Comparison of ENCODE assay signal across 20 cellular contexts in genomic region chr14:50768220-50768619, GRCh38.
DNase-seq lines count a peak whose midpoint lies in the region; ATAC-seq and TF ChIP-seq lines count a peak whose summit lies in the region.
"Had no signal": no experiment of that assay in that cellular context is flagged by ENCODE, and none has a peak within 500 bp of the region (broad histone marks: within the 10 kb centered on the region; RNA-seq: fewer than 3 reads in every experiment).

No MANE protein-coding gene starts in this region.

- H3K27me3 Mint-ChIP-seq in activated naive CD8-positive, alpha-beta T cell = no peaks in the 10 kb centered on the region
- no peaks in the 10 kb centered on the region for H3K27me3 Mint-ChIP-seq in activated naive CD8-positive, alpha-beta T cell treated with anti-CD3 and anti-CD28 coated beads for 36 hours
- H3K27me3 Mint-ChIP-seq in brain (no peaks in the 10 kb centered on the region), naive B cell (no peaks in the 10 kb centered on the region)

- H3K27ac Mint-ChIP-seq in activated naive CD8-positive, alpha-beta T cell = peak overlapping the region; percentile 19
- no peak overlapping the region for H3K27ac Mint-ChIP-seq in activated naive CD8-positive, alpha-beta T cell treated with anti-CD3 and anti-CD28 coated beads for 36 hours
- H3K27ac Mint-ChIP-seq in brain = peak overlapping the region in 4 of 5 experiments; percentile 4 to 96 (median 36)
- peak overlapping the region in 5 of 6 donors; percentile 0 to 64 (median 21) for H3K27ac Mint-ChIP-seq in naive B cell
- H3K27ac Mint-ChIP-seq: WTC11 had no signal

- DNase-seq in activated naive CD8-positive, alpha-beta T cell treated with anti-CD3 and anti-CD28 coated beads for 36 hours = no peak
- no peak for DNase-seq in naive B cell
- no peak for DNase-seq in stimulated activated naive CD4-positive, alpha-beta T cell treated with Interleukin-2 at 50 U/mL for 16 hours (lab: John Stamatoyannopoulos, UW)
- no peak for DNase-seq in foreskin melanocyte
- no peak for DNase-seq in NCI-H2227 treated with DMSO at 0.1 percent for 48 hours (lab: John Stamatoyannopoulos, UW)
- DNase-seq: ACHN; activated CD8-positive, alpha-beta memory T cell treated with anti-CD3 and anti-CD28 coated beads for 24 hours; amniotic stem cell; cortex of kidney; foreskin keratinocyte; kidney; NCI-H748 treated with DMSO at 0.1 percent for 48 hours; PC-3; posterior cingulate gyrus; uterus had no signal

- H3K4me3 Mint-ChIP-seq in activated naive CD8-positive, alpha-beta T cell = no peak overlapping the region
- no peak overlapping the region for H3K4me3 Mint-ChIP-seq in activated naive CD8-positive, alpha-beta T cell treated with anti-CD3 and anti-CD28 coated beads for 36 hours
- peak overlapping the region in 1 of 5 experiments; percentile 44 for H3K4me3 Mint-ChIP-seq in brain
- H3K4me3 Mint-ChIP-seq in naive B cell = no peak overlapping the region
- H3K4me3 Mint-ChIP-seq: CD14-positive monocyte, WTC11 had no signal

- peaks cover 14% of the 10 kb centered on the region for H3K36me3 Mint-ChIP-seq in activated naive CD8-positive, alpha-beta T cell
- H3K36me3 Mint-ChIP-seq in activated naive CD8-positive, alpha-beta T cell treated with anti-CD3 and anti-CD28 coated beads for 36 hours = peaks cover 54% of the 10 kb centered on the region
- peaks cover 91% of the 10 kb centered on the region for H3K36me3 Mint-ChIP-seq in brain
- peaks cover 24 to 49% of the 10 kb centered on the region in 2 donors for H3K36me3 Mint-ChIP-seq in naive B cell

- no peaks in the 10 kb centered on the region for H3K9me3 Mint-ChIP-seq in activated naive CD8-positive, alpha-beta T cell (ENCODE audit: low read depth)
- H3K9me3 Mint-ChIP-seq in activated naive CD8-positive, alpha-beta T cell treated with anti-CD3 and anti-CD28 coated beads for 36 hours = no peaks in the 10 kb centered on the region
- H3K9me3 Mint-ChIP-seq in brain (no peaks in the 10 kb centered on the region), naive B cell (no peaks in the 10 kb centered on the region)
- H3K9me3 Mint-ChIP-seq: CD14-positive monocyte, WTC11 had no signal

- TF ChIP-seq CTCF in brain (conservative IDR thresholded peaks at IDR 0.05) = no peak

- ATAC-seq in naive B cell (ENCODE audit: low read depth in 2 of 2) (no peak), HG02763 (IDR thresholded peaks at IDR 0.05; ENCODE audit: unreplicated experiment) (no peak)
- ATAC-seq: foreskin keratinocyte, PC-3, WTC11 had no signal

- peaks cover 3% of the 10 kb centered on the region for H3K4me1 Mint-ChIP-seq in activated naive CD8-positive, alpha-beta T cell (ENCODE audit: low read depth)
- peaks cover 8% of the 10 kb centered on the region for H3K4me1 Mint-ChIP-seq in activated naive CD8-positive, alpha-beta T cell treated with anti-CD3 and anti-CD28 coated beads for 36 hours
- no peaks in the 10 kb centered on the region for H3K4me1 Mint-ChIP-seq in brain
- H3K4me1 Mint-ChIP-seq in naive B cell = peaks cover 0 to 5% (median 0%) of the 10 kb centered on the region in 3 donors
- H3K4me1 Mint-ChIP-seq: CD14-positive monocyte, WTC11 had no signal
